ENCODE assay signal across 8 cellular contexts in the genomic region with DNA sequence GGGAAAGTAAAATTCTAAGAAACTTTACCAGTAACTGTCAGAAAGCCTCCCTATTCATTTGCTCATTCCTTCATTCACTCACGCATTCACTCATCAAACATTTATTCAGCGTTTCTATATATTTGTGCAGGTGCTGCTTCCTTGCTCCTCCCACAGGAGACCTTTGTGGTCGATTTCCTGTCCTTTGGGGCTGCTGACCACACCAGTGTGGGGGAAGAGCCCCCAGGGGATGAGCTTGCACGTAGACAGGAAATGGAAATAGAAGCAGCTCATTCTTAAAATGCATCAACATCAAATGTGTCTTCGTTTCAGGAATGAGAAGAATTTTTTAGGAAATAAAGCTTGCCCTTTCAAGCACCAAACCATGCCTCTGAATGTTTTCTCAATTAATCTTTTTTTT. TPM values are rescaled to one million over a fixed set of nuclear protein-coding genes. Genes with fewer than 3 reads are reported as not detected.
DNase-seq lines count a peak whose midpoint lies in the region; ATAC-seq and TF ChIP-seq lines count a peak whose summit lies in the region.

No MANE protein-coding gene starts in this region.

- no peak for TF ChIP-seq CTCF in ovary (IDR thresholded peaks at IDR 0.05)

- H3K27ac ChIP-seq in ovary: no peak overlapping the region

- 11 to 21% (median 13%) methylated on average over 5 of the region's 5 CpGs for WGBS in ovary, 3 donors

- H3K4me1 ChIP-seq in ovary (ENCODE audit: insufficient read depth): no peaks in the 10 kb centered on the region

- H3K27ac Mint-ChIP-seq in activated CD4-positive, alpha-beta T cell treated with anti-CD3 and anti-CD28 coated beads for 36 hours: peak overlapping the region; percentile 80

- POLR2A ChIA-PET in activated CD4-positive, alpha-beta T cell treated with anti-CD3 and anti-CD28 coated beads for 36 hours (lab: Charles Lee): interaction anchor here (0.6 kb wide), 1 partner anchor 99 kb away, joined by 3 read pairs; no protein-coding TSS in a partner anchor

- H3K4me3 Mint-ChIP-seq in activated CD4-positive, alpha-beta T cell treated with anti-CD3 and anti-CD28 coated beads for 36 hours: peak overlapping the region; percentile 6

- DNase-seq in activated CD4-positive, alpha-beta T cell treated with anti-CD3 and anti-CD28 coated beads for 36 hours: peak; percentile 81
- no peak for DNase-seq in activated CD4-positive, alpha-beta T cell treated with anti-CD3 and anti-CD28 coated beads for 4 hours
- DNase-seq in SK-MEL-5 (ENCODE audit: low read depth, low spot score) (peak; percentile 98), iris pigment epithelial cell (ENCODE audit: low read depth) (peak; percentile 76), HT-29 (ENCODE audit: low spot score) (no peak), ovary (no peak)

- in situ Hi-C loops in SK-MEL-5 (cut with HindIII; ENCODE audit: low pct_unique_long_range_greater_than_20kb, low sequenced_read_pairs): no loop called here

- intact Hi-C loops in activated CD4-positive, alpha-beta T cell treated with anti-CD3 and anti-CD28 coated beads for 36 hours (cut with DNase I, micrococcal nuclease): loop anchor here (1.0 to 5.0 kb wide), 7 partner anchors 39 to 434 kb away; no protein-coding TSS in a partner anchor
- intact Hi-C loops in ovary (cut with DNase I): no loop called here

- no peak for TF ChIP-seq POLR2A in ovary (IDR thresholded peaks at IDR 0.05)

- no peaks in the 10 kb centered on the region for H3K27me3 ChIP-seq in ovary

- CTCF ChIA-PET in activated CD4-positive, alpha-beta T cell treated with anti-CD3 and anti-CD28 coated beads for 36 hours (lab: Charles Lee): interaction anchor here (0.6 to 1.4 kb wide), 5 partner anchors 9 to 1819 kb away, joined by 3 to 4 read pairs (median 3); no protein-coding TSS in a partner anchor

- TF ChIP-seq EP300 in ovary (IDR thresholded peaks at IDR 0.05): no peak

- no peaks in the 10 kb centered on the region for H3K27me3 Mint-ChIP-seq in activated CD4-positive, alpha-beta T cell treated with anti-CD3 and anti-CD28 coated beads for 36 hours

- no peaks in the 10 kb centered on the region for H3K9me3 Mint-ChIP-seq in activated CD4-positive, alpha-beta T cell treated with anti-CD3 and anti-CD28 coated beads for 36 hours (ENCODE audit: low read depth)

- H3K4me1 Mint-ChIP-seq in activated CD4-positive, alpha-beta T cell treated with anti-CD3 and anti-CD28 coated beads for 36 hours: peaks cover 54% of the 10 kb centered on the region

- H3K9me3 ChIP-seq in ovary: no peaks in the 10 kb centered on the region

- peak; percentile 70 for ATAC-seq in activated CD4-positive, alpha-beta T cell treated with anti-CD3 and anti-CD28 coated beads for 36 hours
- ATAC-seq in HG02763 (IDR thresholded peaks at IDR 0.05; ENCODE audit: unreplicated experiment) (peak; percentile 43), HG02852 (IDR thresholded peaks at IDR 0.05; ENCODE audit: unreplicated experiment) (no peak)

- H3K36me3 Mint-ChIP-seq in activated CD4-positive, alpha-beta T cell treated with anti-CD3 and anti-CD28 coated beads for 36 hours (ENCODE audit: low read depth): no peaks in the 10 kb centered on the region

- H3K4me3 ChIP-seq in ovary: no peak overlapping the region

- no peaks in the 10 kb centered on the region for H3K36me3 ChIP-seq in ovary

RNA-seq across cellular contexts. Expression of a gene that starts 9.6 kb away (rescaled TPM):
- total RNA-seq in activated CD4-positive, alpha-beta T cell treated with anti-CD3 and anti-CD28 coated beads for 36 hours: 1 to 10 TPM in 1 of 2 experiments, under 1 TPM in 1; 0.96 to 1.8 TPM
- total RNA-seq in SK-MEL-5 (2014; rRNA removed; shearing (Covaris generic)): 0.05 TPM in 1 of 2 replicates, not detected in the other
- polyA plus RNA-seq in SK-MEL-5 (2015; cell fraction: cytosol; rRNA removed): 0.04 and 0.16 TPM in 2 replicates
- not detected in 2 replicates for polyA plus RNA-seq in SK-MEL-5 (2015; cell fraction: nucleus; rRNA removed)
- not detected in 2 replicates for total RNA-seq in HT-29 (2014; rRNA removed; shearing (Covaris generic))
- total RNA-seq in ovary: under 1 TPM; 0.12 to 0.92 (median 0.20) TPM
- under 1 TPM; 0.25 to 0.93 TPM for polyA plus RNA-seq in ovary

RNA-seq across cellular contexts. Expression of a gene that starts 58.8 kb away (rescaled TPM):
- total RNA-seq in activated CD4-positive, alpha-beta T cell treated with anti-CD3 and anti-CD28 coated beads for 36 hours: under 1 TPM; 0.07 TPM
- not detected in 2 replicates for total RNA-seq in SK-MEL-5 (2014; rRNA removed; shearing (Covaris generic))
- polyA plus RNA-seq in SK-MEL-5 (2015; cell fraction: cytosol; rRNA removed): not detected in 2 replicates
- polyA plus RNA-seq in SK-MEL-5 (2015; cell fraction: nucleus; rRNA removed): not detected in 2 replicates
- total RNA-seq in HT-29 (2014; rRNA removed; shearing (Covaris generic)): not detected in 2 replicates
- total RNA-seq in ovary: 1 to 10 TPM in 1 of 7 donors, under 1 TPM in 4, not detected in 2; 0.13 to 2.2 (median 0.48) TPM
- polyA plus RNA-seq in ovary: not detected

Comparison
In these comparisons a context has a peak if more than half of its experiments do, and no peak if none do; other contexts are left out.
1. DNase-seq: peak in activated CD4-positive, alpha-beta T cell treated with anti-CD3 and anti-CD28 coated beads for 36 hours (single experiment), SK-MEL-5 (single experiment) and iris pigment epithelial cell (single experiment); none in activated CD4-positive, alpha-beta T cell treated with anti-CD3 and anti-CD28 coated beads for 4 hours (0 of 2), HT-29 (single experiment) and ovary (0 of 5).
2. intact Hi-C loops: an anchor here in activated CD4-positive, alpha-beta T cell treated with anti-CD3 and anti-CD28 coated beads for 36 hours (1.0 to 5.0 kb wide); none called in ovary.